11 cellular contexts compared by ENCODE assay signal in genomic region chrY:14523881-14524245, GRCh38. TPM values are rescaled to one million over a fixed set of nuclear protein-coding genes. Genes with fewer than 3 reads are reported as not detected.
DNase-seq lines count a peak whose midpoint lies in the region; ATAC-seq, FAIRE-seq and TF ChIP-seq lines count a peak whose summit lies in the region.
"Had no signal": no experiment of that assay in that cellular context is flagged by ENCODE, and none has a peak within 500 bp of the region (broad histone marks: within the 10 kb centered on the region; RNA-seq: fewer than 3 reads in every experiment).

No MANE protein-coding gene starts in this region.

- intact Hi-C loops in CD4-positive, alpha-beta T cell (cut with DNase I, micrococcal nuclease) = no loop called here
- intact Hi-C loops in PC-9 (cut with micrococcal nuclease; ENCODE audit: unreplicated experiment) = no loop called here

- POLR2A ChIA-PET in CD4-positive, alpha-beta T cell (lab: Charles Lee) = no interaction called here
- POLR2A ChIA-PET in PC-9 (lab: Charles Lee; ENCODE audit: unreplicated experiment) = no interaction called here

- no peaks in the 10 kb centered on the region for H3F3A ChIP-seq in PC-9 (ENCODE audit: insufficient read depth, low read depth)

- no peaks in the 10 kb centered on the region for H3K36me3 Mint-ChIP-seq in CD4-positive, alpha-beta T cell (ENCODE audit: low read depth)
- H3K36me3 Mint-ChIP-seq: brain had no signal

- no peaks in the 10 kb centered on the region for H3K79me2 ChIP-seq in PC-9 (ENCODE audit: low read depth)

- H3K9me2 ChIP-seq in PC-9 (ENCODE audit: insufficient read depth) = no peaks in the 10 kb centered on the region

- no peak for DNase-seq in CD4-positive, alpha-beta T cell
- DNase-seq in bronchial epithelial cell (ENCODE audit: low read depth) (no peak), DMS153 treated with DMSO at 0.1 percent for 48 hours (lab: John Stamatoyannopoulos, UW; ENCODE audit: unreplicated experiment) (no peak), PC-9 (no peak), HTR-8/SVneo (ENCODE audit: insufficient read length, low spot score) (no peak)
- DNase-seq: NCI-H2227 treated with DMSO at 0.1 percent for 48 hours had no signal

- no peaks in the 10 kb centered on the region for H4K20me1 ChIP-seq in PC-9 (ENCODE audit: insufficient read depth)

- BruUV-seq in PC-9 (replicated peaks; lab: Mats Ljungman, UMichigan) = no TSS peak

- no peak overlapping the region for H3K27ac Mint-ChIP-seq in CD4-positive, alpha-beta T cell

- no peaks in the 10 kb centered on the region for H3K27me3 ChIP-seq in CD4-positive, alpha-beta T cell (ENCODE audit: control insufficient read depth, insufficient read depth, low read length)
- H3K27me3 ChIP-seq in bronchial epithelial cell (ENCODE audit: control insufficient read depth, insufficient read depth, low read length) (no peaks in the 10 kb centered on the region), muscle layer of duodenum (ENCODE audit: low read depth, low read length) (no peaks in the 10 kb centered on the region), PC-9 (ENCODE audit: insufficient read depth, low read depth) (no peaks in the 10 kb centered on the region)
- H3K27me3 ChIP-seq: right lobe of liver had no signal

- no peaks in the 10 kb centered on the region for H3K36me3 ChIP-seq in bronchial epithelial cell (ENCODE audit: control insufficient read depth, insufficient read depth, low read length)
- no peaks in the 10 kb centered on the region for H3K36me3 ChIP-seq in muscle layer of duodenum (ENCODE audit: control insufficient read depth in 1 of 2, insufficient read depth in 2 of 2, low read length in 2 of 2)
- H3K36me3 ChIP-seq in PC-9 (ENCODE audit: low read depth) = no peaks in the 10 kb centered on the region
- H3K36me3 ChIP-seq: right lobe of liver had no signal

- FAIRE-seq in bronchial epithelial cell (lab: Jason Lieb, UNC) (no peak), HTR-8/SVneo (lab: Jason Lieb, UNC) (no peak)

- peak overlapping the region; percentile 53 for H3K4me3 ChIP-seq in bronchial epithelial cell (ENCODE audit: low read depth, low read length)
- H3K4me3 ChIP-seq in muscle layer of duodenum (ENCODE audit: low read depth in 1 of 2, low read length in 2 of 2) = peak overlapping the region; percentile 57 to 71
- H3K4me3 ChIP-seq in PC-9 = no peak overlapping the region
- H3K4me3 ChIP-seq: right lobe of liver had no signal

- CTCF ChIA-PET in CD4-positive, alpha-beta T cell (lab: Charles Lee) = no interaction called here
- CTCF ChIA-PET in PC-9 (lab: Charles Lee) = no interaction called here

- H3K4me2 ChIP-seq in PC-9 = no peak overlapping the region

- peaks cover 2% of the 10 kb centered on the region for H3K9me3 Mint-ChIP-seq in CD4-positive, alpha-beta T cell
- H3K9me3 Mint-ChIP-seq: brain had no signal

- no peak for TF ChIP-seq CTCF in CD4-positive, alpha-beta T cell (IDR thresholded peaks at IDR 0.05)
- no peak for TF ChIP-seq CTCF in bronchial epithelial cell (IDR thresholded peaks at IDR 0.05; ENCODE audit: insufficient read depth, low read length, severe bottlenecking)
- no peak for TF ChIP-seq CTCF in PC-9 (conservative IDR thresholded peaks at IDR 0.05)

- no peaks in the 10 kb centered on the region for H3K9me3 ChIP-seq in CD4-positive, alpha-beta T cell (ENCODE audit: control insufficient read depth, low read length)
- no peaks in the 10 kb centered on the region for H3K9me3 ChIP-seq in muscle layer of duodenum (ENCODE audit: control insufficient read depth in 1 of 2, low read length in 2 of 2)
- H3K9me3 ChIP-seq in PC-9 (ENCODE audit: insufficient read depth, low read depth) = no peaks in the 10 kb centered on the region
- H3K9me3 ChIP-seq: right lobe of liver had no signal

- peaks cover 0 to 6% of the 10 kb centered on the region in 2 donors for H3K4me1 ChIP-seq in muscle layer of duodenum (ENCODE audit: control insufficient read depth in 1 of 2, insufficient read depth in 2 of 2, low read length in 2 of 2)
- H3K4me1 ChIP-seq in PC-9 (replicated peaks; ENCODE audit: insufficient read depth) = no peaks in the 10 kb centered on the region
- H3K4me1 ChIP-seq: right lobe of liver had no signal

- H2AFZ ChIP-seq in PC-9 = no peak overlapping the region

- no peak overlapping the region for H3K27ac ChIP-seq in CD4-positive, alpha-beta T cell (ENCODE audit: low read depth, low read length)
- no peak overlapping the region for H3K27ac ChIP-seq in muscle layer of duodenum (ENCODE audit: low read length)
- no peak overlapping the region for H3K27ac ChIP-seq in PC-9
- H3K27ac ChIP-seq: right lobe of liver had no signal

- H3K4me1 Mint-ChIP-seq in CD4-positive, alpha-beta T cell (ENCODE audit: low read depth) = peaks cover 6% of the 10 kb centered on the region
- H3K4me1 Mint-ChIP-seq: brain had no signal

- peak overlapping the region; percentile 85 for H3K4me3 Mint-ChIP-seq in CD4-positive, alpha-beta T cell

- peaks cover 25% of the 10 kb centered on the region for H3K27me3 Mint-ChIP-seq in CD4-positive, alpha-beta T cell
- H3K27me3 Mint-ChIP-seq: brain had no signal

- no peak for ATAC-seq in CD4-positive, alpha-beta T cell (ENCODE audit: poor library complexity)
- ATAC-seq in GM21737 (IDR thresholded peaks at IDR 0.05; ENCODE audit: unreplicated experiment) = peak; percentile 13
- ATAC-seq in HG03025 (IDR thresholded peaks at IDR 0.05; ENCODE audit: low FRiP score, unreplicated experiment) = no peak

RNA-seq across cellular contexts. Expression of gene NLGN4Y, which starts 0.5 kb away (rescaled TPM):
- total RNA-seq in CD4-positive, alpha-beta T cell = under 1 TPM; 0.64 to 0.82 TPM
- 14.2 TPM in 1 of 2 replicates, not detected in the other for total RNA-seq in bronchial epithelial cell
- total RNA-seq in PC-9 (2021) = not detected in 2 replicates
